ENCODE assay signal across 10 cellular contexts in genomic region chr18:62494764-62495163, GRCh38.
"Had no signal": no experiment of that assay in that cellular context is flagged by ENCODE, and none has a peak within 500 bp of the region (broad histone marks: within the 10 kb centered on the region; RNA-seq: fewer than 3 reads in every experiment).

No MANE protein-coding gene starts in this region.

- H3K4me1 Mint-ChIP-seq: GM23338 had no signal

- H2AFZ ChIP-seq: GM23338 had no signal

- H3K4me3 ChIP-seq: GM23338 had no signal

- FAIRE-seq: H1, H54, HepG2 had no signal

- H3K9me3 Mint-ChIP-seq: GM23338, H9, HFFc6, IgD-negative memory B cell had no signal

- DNase-seq: H9, HCEC 1CT, HFFc6, KG1 had no signal

- H3K4me3 Mint-ChIP-seq: GM23338, H9, HFFc6, IgD-negative memory B cell had no signal

- H3K27ac Mint-ChIP-seq: GM23338, H9, HFFc6, IgD-negative memory B cell had no signal

- H3K4me2 ChIP-seq: GM23338 had no signal

- ATAC-seq: GM23338, HepG2 had no signal

- H3K27ac ChIP-seq: HL-60 had no signal
